8 cellular contexts compared by ENCODE assay signal in genomic region chr1:35769188-35769758, GRCh38. TPM values are rescaled to one million over a fixed set of nuclear protein-coding genes. Genes with fewer than 3 reads are reported as not detected.
A peak's percentile ranks its signal among the peaks of the same experiment; 100 is the strongest.
DNase-seq lines count a peak whose midpoint lies in the region; ATAC-seq and TF ChIP-seq lines count a peak whose summit lies in the region.

No MANE protein-coding gene starts in this region.

- H3K27ac ChIP-seq in DOHH2 (ENCODE audit: low read depth, low read length) (peak overlapping the region; percentile 72), Peyer's patch (peak overlapping the region; percentile 68 to 82 (median 78))

- peak overlapping the region; percentile 82 for H3K4me3 ChIP-seq in DOHH2 (ENCODE audit: low read length)
- H3K4me3 ChIP-seq in Peyer's patch = peak overlapping the region; percentile 76 to 98 (median 84)

- H3K4me1 ChIP-seq in DOHH2 (ENCODE audit: control insufficient read depth, low read length) (peaks cover 27% of the 10 kb centered on the region), Peyer's patch (peaks cover 0 to 3% (median 0%) of the 10 kb centered on the region in 4 donors)

- peaks cover 46% of the 10 kb centered on the region for H3K79me2 ChIP-seq in DOHH2 (ENCODE audit: control insufficient read depth, low read length)

- TF ChIP-seq CTCF in DOHH2 (IDR thresholded peaks at IDR 0.05; ENCODE audit: low read depth, low read length, poor library complexity, severe bottlenecking) (peak; percentile 20), Peyer's patch (IDR thresholded peaks at IDR 0.05) (peak in 3 of 6 experiments; percentile 9 to 33 (median 18))

- no peaks in the 10 kb centered on the region for H3K27me3 Mint-ChIP-seq in activated T-helper 1 cell treated with anti-CD3 and anti-CD28 coated beads, Interleukin-12 subunit alpha, Interleukin-12 subunit beta, Interleukin-2, Interleukin-4 antibody, amounts not matched to agents 30 ng/mL and 10 ng/mL and 1 ng/mL, durations not matched to agents 14 hours and 24 hours and 36 hours (ENCODE audit: insufficient read depth)
- H3K27me3 Mint-ChIP-seq in natural killer cell treated with Interleukin-12 subunit alpha and Interleukin-12 subunit beta and Interleukin-15 and Interleukin-18, amount 100 ng/mL, for 72 hours = no peaks in the 10 kb centered on the region

- ATAC-seq in GM21737 (IDR thresholded peaks at IDR 0.05; ENCODE audit: unreplicated experiment) = peak; percentile 84
- ATAC-seq in natural killer cell treated with Interleukin-12 subunit alpha and Interleukin-12 subunit beta and Interleukin-15 and Interleukin-18, amount 100 ng/mL, for 72 hours = peak; percentile 92

- no peaks in the 10 kb centered on the region for H3K9me3 Mint-ChIP-seq in activated T-helper 1 cell treated with anti-CD3 and anti-CD28 coated beads, Interleukin-12 subunit alpha, Interleukin-12 subunit beta, Interleukin-2, Interleukin-4 antibody, amounts not matched to agents 30 ng/mL and 10 ng/mL and 1 ng/mL, durations not matched to agents 14 hours and 24 hours and 36 hours
- no peaks in the 10 kb centered on the region for H3K9me3 Mint-ChIP-seq in natural killer cell treated with Interleukin-12 subunit alpha and Interleukin-12 subunit beta and Interleukin-15 and Interleukin-18, amount 100 ng/mL, for 72 hours

- H3K4me1 Mint-ChIP-seq in activated T-helper 1 cell treated with anti-CD3 and anti-CD28 coated beads, Interleukin-12 subunit alpha, Interleukin-12 subunit beta, Interleukin-2, Interleukin-4 antibody, amounts not matched to agents 30 ng/mL and 10 ng/mL and 1 ng/mL, durations not matched to agents 14 hours and 24 hours and 36 hours (ENCODE audit: low read depth) = peaks cover 25% of the 10 kb centered on the region
- H3K4me1 Mint-ChIP-seq in natural killer cell treated with Interleukin-12 subunit alpha and Interleukin-12 subunit beta and Interleukin-15 and Interleukin-18, amount 100 ng/mL, for 72 hours (ENCODE audit: low read depth in 2 of 2) = peaks cover 6 to 12% of the 10 kb centered on the region in 2 donors

- peaks cover 13% of the 10 kb centered on the region for H3F3A ChIP-seq in DOHH2 (ENCODE audit: control insufficient read depth, insufficient read depth)

- peaks cover 29% of the 10 kb centered on the region for H3K36me3 ChIP-seq in DOHH2 (ENCODE audit: control insufficient read depth, low read length)
- H3K36me3 ChIP-seq in Peyer's patch = no peaks in the 10 kb centered on the region

- peak overlapping the region; percentile 76 for H3K27ac Mint-ChIP-seq in activated T-helper 1 cell treated with anti-CD3 and anti-CD28 coated beads, Interleukin-12 subunit alpha, Interleukin-12 subunit beta, Interleukin-2, Interleukin-4 antibody, amounts not matched to agents 30 ng/mL and 10 ng/mL and 1 ng/mL, durations not matched to agents 14 hours and 24 hours and 36 hours
- H3K27ac Mint-ChIP-seq in natural killer cell treated with Interleukin-12 subunit alpha and Interleukin-12 subunit beta and Interleukin-15 and Interleukin-18, amount 100 ng/mL, for 72 hours = peak overlapping the region; percentile 88 to 90

- H3K9me3 ChIP-seq in DOHH2 (ENCODE audit: control insufficient read depth, insufficient read depth, low read length) (no peaks in the 10 kb centered on the region), Peyer's patch (no peaks in the 10 kb centered on the region)

- peak; percentile 18 to 40 for TF ChIP-seq POLR2A in Peyer's patch (IDR thresholded peaks at IDR 0.05)

- intact Hi-C loops in activated T-helper 1 cell treated with anti-CD3 and anti-CD28 coated beads, Interleukin-12 subunit alpha, Interleukin-12 subunit beta, Interleukin-2, Interleukin-4 antibody, amounts not matched to agents 30 ng/mL and 10 ng/mL and 1 ng/mL, durations not matched to agents 14 hours and 24 hours and 36 hours (cut with micrococcal nuclease) = loop anchor here (1.0 to 2.0 kb wide), 2 partner anchors 51 to 576 kb away; partner anchors contain the start of genes C1orf216 and SFPQ

- no peaks in the 10 kb centered on the region for H4K20me1 ChIP-seq in DOHH2 (ENCODE audit: control insufficient read depth, insufficient read depth, low read depth, low read length)

- peak overlapping the region; percentile 66 for H3K4me2 ChIP-seq in DOHH2 (ENCODE audit: low read length)

- DNase-seq in KG1 (lab: John Stamatoyannopoulos, UW) (peak; percentile 90), Peyer's patch (peak; percentile 76 to 93 (median 91)), fibroblast of peridontal ligament (ENCODE audit: extremely low read depth) (peak; percentile 73)
- DNase-seq in activated T-helper 1 cell treated with anti-CD3 and anti-CD28 coated beads, Interleukin-12 subunit alpha, Interleukin-12 subunit beta, Interleukin-2, Interleukin-4 antibody, amounts not matched to agents 30 ng/mL and 10 ng/mL and 1 ng/mL, durations not matched to agents 14 hours and 24 hours and 36 hours (ENCODE audit: low spot score) = peak; percentile 86
- peak; percentile 96 for DNase-seq in natural killer cell treated with Interleukin-12 subunit alpha and Interleukin-12 subunit beta and Interleukin-15 and Interleukin-18, amount 100 ng/mL, for 72 hours (ENCODE audit: low spot score)
- peak; percentile 85 for DNase-seq in stimulated activated naive CD4-positive, alpha-beta T cell treated with Interleukin-2 at 50 U/mL for 16 hours (lab: John Stamatoyannopoulos, UW)

- H3K27me3 ChIP-seq in DOHH2 (ENCODE audit: control insufficient read depth, low read length) (no peaks in the 10 kb centered on the region), Peyer's patch (no peaks in the 10 kb centered on the region)

- H3K9me2 ChIP-seq in DOHH2 (replicated peaks; ENCODE audit: control insufficient read depth, low read length) = no peaks in the 10 kb centered on the region

- H3K4me3 Mint-ChIP-seq in activated T-helper 1 cell treated with anti-CD3 and anti-CD28 coated beads, Interleukin-12 subunit alpha, Interleukin-12 subunit beta, Interleukin-2, Interleukin-4 antibody, amounts not matched to agents 30 ng/mL and 10 ng/mL and 1 ng/mL, durations not matched to agents 14 hours and 24 hours and 36 hours = peak overlapping the region; percentile 88
- peak overlapping the region; percentile 98 for H3K4me3 Mint-ChIP-seq in natural killer cell treated with Interleukin-12 subunit alpha and Interleukin-12 subunit beta and Interleukin-15 and Interleukin-18, amount 100 ng/mL, for 72 hours

- peaks cover 6% of the 10 kb centered on the region for H3K36me3 Mint-ChIP-seq in activated T-helper 1 cell treated with anti-CD3 and anti-CD28 coated beads, Interleukin-12 subunit alpha, Interleukin-12 subunit beta, Interleukin-2, Interleukin-4 antibody, amounts not matched to agents 30 ng/mL and 10 ng/mL and 1 ng/mL, durations not matched to agents 14 hours and 24 hours and 36 hours (ENCODE audit: low read depth)
- peaks cover 2% of the 10 kb centered on the region for H3K36me3 Mint-ChIP-seq in natural killer cell treated with Interleukin-12 subunit alpha and Interleukin-12 subunit beta and Interleukin-15 and Interleukin-18, amount 100 ng/mL, for 72 hours

RNA-seq across cellular contexts. Expression of gene CLSPN, which starts 0.5 kb away (rescaled TPM):
- total RNA-seq in Peyer's patch = 10 to 100 TPM in 1 of 4 donors, 1 to 10 TPM in 2, under 1 TPM in 1; 0.40 to 20.6 (median 3.7) TPM
- total RNA-seq in activated T-helper 1 cell treated with anti-CD3 and anti-CD28 coated beads, Interleukin-12 subunit alpha, Interleukin-12 subunit beta, Interleukin-2, Interleukin-4 antibody, amounts not matched to agents 30 ng/mL and 10 ng/mL and 1 ng/mL, durations not matched to agents 14 hours and 24 hours and 36 hours = 53.0 and 53.1 TPM in 2 replicates
- total RNA-seq in natural killer cell treated with Interleukin-12 subunit alpha and Interleukin-12 subunit beta and Interleukin-15 and Interleukin-18, amount 100 ng/mL, for 72 hours = 10 to 100 TPM; 46.3 to 87.3 TPM

RNA-seq across cellular contexts. Expression of gene AGO4, which starts 38.5 kb away (rescaled TPM):
- 10 to 100 TPM in 3 of 4 donors, 1 to 10 TPM in 1; 8.3 to 44.2 (median 18.6) TPM for total RNA-seq in Peyer's patch
- total RNA-seq in activated T-helper 1 cell treated with anti-CD3 and anti-CD28 coated beads, Interleukin-12 subunit alpha, Interleukin-12 subunit beta, Interleukin-2, Interleukin-4 antibody, amounts not matched to agents 30 ng/mL and 10 ng/mL and 1 ng/mL, durations not matched to agents 14 hours and 24 hours and 36 hours = 7.5 and 8.0 TPM in 2 replicates
- total RNA-seq in natural killer cell treated with Interleukin-12 subunit alpha and Interleukin-12 subunit beta and Interleukin-15 and Interleukin-18, amount 100 ng/mL, for 72 hours = 10 to 100 TPM; 10.2 to 15.3 TPM

RNA-seq across cellular contexts. Expression of gene C1orf216, which starts 50.6 kb away (rescaled TPM):
- 1 to 10 TPM; 2.7 to 5.8 (median 3.4) TPM for total RNA-seq in Peyer's patch
- total RNA-seq in activated T-helper 1 cell treated with anti-CD3 and anti-CD28 coated beads, Interleukin-12 subunit alpha, Interleukin-12 subunit beta, Interleukin-2, Interleukin-4 antibody, amounts not matched to agents 30 ng/mL and 10 ng/mL and 1 ng/mL, durations not matched to agents 14 hours and 24 hours and 36 hours = 25.3 and 25.9 TPM in 2 replicates
- total RNA-seq in natural killer cell treated with Interleukin-12 subunit alpha and Interleukin-12 subunit beta and Interleukin-15 and Interleukin-18, amount 100 ng/mL, for 72 hours = 10 to 100 TPM; 15.9 to 41.1 TPM

Comparison
In these comparisons a context has a peak if more than half of its experiments do, and no peak if none do; other contexts are left out.
1. Peak in every context shown above with its lines: DNase-seq, ATAC-seq, H3K4me3 ChIP-seq and H3K27ac ChIP-seq.